In genomic region chr6:111011360-111012142, GRCh38 we compare ENCODE assay signal across 9 cellular contexts. TPM values are rescaled to one million over a fixed set of nuclear protein-coding genes. Genes with fewer than 3 reads are reported as not detected.
A peak's percentile ranks its signal among the peaks of the same experiment; 100 is the strongest.
DNase-seq lines count a peak whose midpoint lies in the region; ATAC-seq and TF ChIP-seq lines count a peak whose summit lies in the region.
"Had no signal": no experiment of that assay in that cellular context is flagged by ENCODE, and none has a peak within 500 bp of the region (broad histone marks: within the 10 kb centered on the region; RNA-seq: fewer than 3 reads in every experiment).

No MANE protein-coding gene starts in this region.

- CTCF ChIA-PET in Caco-2 (lab: Charles Lee) (interaction anchor here (0.8 to 1.6 kb wide), 5 partner anchors 16 to 247 kb away, joined by 3 to 8 read pairs (median 7); a partner anchor contains a TSS), MCF 10A (lab: Yijun Ruan, JAX) (interaction anchor here (0.6 to 3.8 kb wide), 39 partner anchors 7 to 1029 kb away, joined by 3 to 51 read pairs (median 4); partner anchors contain the start of gene RPF2)

- ATAC-seq in GM21723 (IDR thresholded peaks at IDR 0.05; ENCODE audit: unreplicated experiment): peak; percentile 65

- WGBS in tibial nerve, 2 donors: 58 to 60% methylated on average over 2 of the region's 2 CpGs

- H3K9me3 Mint-ChIP-seq in Caco-2 (ENCODE audit: unreplicated experiment) (no peaks in the 10 kb centered on the region), MCF 10A (ENCODE audit: unreplicated experiment) (no peaks in the 10 kb centered on the region)
- H3K9me3 Mint-ChIP-seq: T-helper 1 cell treated with Interleukin-12 subunit alpha and Interleukin-12 subunit beta and Interleukin-4 antibody, amounts not matched to agents 30 μg/mL and 1 μg/mL, for 36 hours had no signal

- H3K4me3 ChIP-seq in Caco-2 (ENCODE audit: low read depth, low read length) (no peak overlapping the region), tibial nerve (no peak overlapping the region)

- H3K9me3 ChIP-seq in Caco-2 (no peaks in the 10 kb centered on the region), tibial nerve (no peaks in the 10 kb centered on the region)

- no peaks in the 10 kb centered on the region for H3K4me1 ChIP-seq in Caco-2
- H3K4me1 ChIP-seq in tibial nerve: peaks cover 0 to 26% (median 4%) of the 10 kb centered on the region in 4 donors

- TF ChIP-seq CTCF in Caco-2 (IDR thresholded peaks at IDR 0.05; ENCODE audit: insufficient read depth in 1 of 2, low read depth in 1 of 2, low read length in 1 of 2, severe bottlenecking in 1 of 2, unreplicated experiment in 1 of 2): peak; percentile 62 to 67
- peak; percentile 45 for TF ChIP-seq CTCF in MCF 10A (IDR thresholded peaks at IDR 0.05; ENCODE audit: unreplicated experiment)
- TF ChIP-seq CTCF in tibial nerve (IDR thresholded peaks at IDR 0.05): peak; percentile 39 to 61 (median 53)

- DNase-seq in Caco-2 (peak in 1 of 2 experiments; percentile 43), NCI-H460 (ENCODE audit: extremely low read depth, low read depth) (peak; percentile 32), MCF 10A (ENCODE audit: unreplicated experiment) (peak; percentile 55), iris pigment epithelial cell (ENCODE audit: low read depth) (peak; percentile 59), tibial nerve (ENCODE audit: low spot score in 2 of 2) (peak in 1 of 2 donors; percentile 21), activated gamma-delta T cell treated with Interleukin-2 at 50 U/mL for 16 hours (no peak)
- no peak for DNase-seq in stimulated activated CD4-positive, alpha-beta T cell treated with anti-CD3 and anti-CD28 coated beads, Interleukin-1b, Interleukin-23, amount 100 ng/mL, for 48 hours

- peak overlapping the region in 1 of 4 donors; percentile 38 for H3K27ac ChIP-seq in tibial nerve

- H3K36me3 Mint-ChIP-seq in Caco-2 (ENCODE audit: insufficient read depth, unreplicated experiment) (peaks cover 69% of the 10 kb centered on the region), MCF 10A (ENCODE audit: insufficient read depth, unreplicated experiment) (peaks cover 89% of the 10 kb centered on the region)

- H3K27me3 ChIP-seq in Caco-2 (replicated peaks; ENCODE audit: control insufficient read depth, insufficient read depth, low read length) (no peaks in the 10 kb centered on the region), tibial nerve (no peaks in the 10 kb centered on the region)

- H3K4me3 Mint-ChIP-seq in Caco-2 (ENCODE audit: unreplicated experiment) (no peak overlapping the region), MCF 10A (ENCODE audit: unreplicated experiment) (no peak overlapping the region)
- H3K4me3 Mint-ChIP-seq: T-helper 1 cell treated with Interleukin-12 subunit alpha and Interleukin-12 subunit beta and Interleukin-4 antibody, amounts not matched to agents 30 μg/mL and 1 μg/mL, for 36 hours had no signal

- TF ChIP-seq EP300 in tibial nerve (IDR thresholded peaks at IDR 0.05): no peak

- no peaks in the 10 kb centered on the region for H3K4me1 Mint-ChIP-seq in Caco-2 (ENCODE audit: low read depth, unreplicated experiment)
- no peaks in the 10 kb centered on the region for H3K4me1 Mint-ChIP-seq in MCF 10A (ENCODE audit: insufficient read depth, unreplicated experiment)

- intact Hi-C loops in Caco-2 (cut with micrococcal nuclease; ENCODE audit: unreplicated experiment): loop anchor here (1.0 kb wide), 2 partner anchors 199 to 245 kb away; no protein-coding TSS in a partner anchor
- intact Hi-C loops in MCF 10A (cut with micrococcal nuclease): loop anchor here (1.0 kb wide), 3 partner anchors 199 to 1032 kb away; no protein-coding TSS in a partner anchor

- BruUV-seq in Caco-2 (replicated peaks; lab: Mats Ljungman, UMichigan): no TSS peak
- no TSS peak for BruUV-seq in MCF 10A (replicated peaks; lab: Mats Ljungman, UMichigan)

- POLR2A ChIA-PET in Caco-2 (lab: Charles Lee) (no interaction called here), MCF 10A (lab: Yijun Ruan, JAX) (interaction anchor here (0.6 to 1.2 kb wide), 4 partner anchors 55 to 484 kb away, joined by 3 to 4 read pairs (median 4); no protein-coding TSS in a partner anchor)

- H3K27ac Mint-ChIP-seq in Caco-2 (ENCODE audit: unreplicated experiment): no peak overlapping the region
- H3K27ac Mint-ChIP-seq in MCF 10A (ENCODE audit: low read depth, unreplicated experiment): no peak overlapping the region
- H3K27ac Mint-ChIP-seq: T-helper 1 cell treated with Interleukin-12 subunit alpha and Interleukin-12 subunit beta and Interleukin-4 antibody, amounts not matched to agents 30 μg/mL and 1 μg/mL, for 36 hours had no signal

- H3K27me3 Mint-ChIP-seq in Caco-2 (ENCODE audit: insufficient read depth, unreplicated experiment) (no peaks in the 10 kb centered on the region), MCF 10A (ENCODE audit: insufficient read depth, unreplicated experiment) (no peaks in the 10 kb centered on the region)

- TF ChIP-seq POLR2A in tibial nerve (IDR thresholded peaks at IDR 0.05): no peak

- peaks cover 4% of the 10 kb centered on the region for H3K36me3 ChIP-seq in Caco-2 (ENCODE audit: control insufficient read depth, insufficient read depth, low read length)
- peaks cover 0 to 59% (median 10%) of the 10 kb centered on the region in 3 donors for H3K36me3 ChIP-seq in tibial nerve

RNA-seq across cellular contexts. Expression of gene RPF2, which starts 29.7 kb away (rescaled TPM):
- total RNA-seq in Caco-2 (2022) (41.4 and 42.9 TPM in 2 replicates), MCF 10A (2022) (78.8 and 85.4 TPM in 2 replicates), tibial nerve (10 to 100 TPM; 16.7 to 31.5 (median 19.4) TPM)
- total RNA-seq in NCI-H460 (2014; rRNA removed; shearing (Covaris generic)): 91.6 and 93.7 TPM in 2 replicates
- polyA plus RNA-seq in NCI-H460 (2014; cell fraction: nucleus; rRNA removed): 48.0 and 57.3 TPM in 2 replicates

RNA-seq across cellular contexts. Expression of gene GTF3C6, which starts 53.0 kb away (rescaled TPM):
- total RNA-seq in Caco-2 (2022): 109 and 114 TPM in 2 replicates
- total RNA-seq in NCI-H460 (2014; rRNA removed; shearing (Covaris generic)): 69.8 and 76.8 TPM in 2 replicates
- polyA plus RNA-seq in NCI-H460 (2014; cell fraction: nucleus; rRNA removed): 18.2 and 39.7 TPM in 2 replicates
- total RNA-seq in MCF 10A (2022): 96.8 and 96.9 TPM in 2 replicates
- 10 to 100 TPM; 13.5 to 28.8 (median 22.5) TPM for total RNA-seq in tibial nerve

Comparison
In these comparisons a context has a peak if more than half of its experiments do, and no peak if none do; other contexts are left out.
1. DNase-seq: peak in NCI-H460 (single experiment), MCF 10A (single experiment) and iris pigment epithelial cell (single experiment); none in activated gamma-delta T cell treated with Interleukin-2 at 50 U/mL for 16 hours (single experiment) and stimulated activated CD4-positive, alpha-beta T cell treated with anti-CD3 and anti-CD28 coated beads, Interleukin-1b, Interleukin-23, amount 100 ng/mL, for 48 hours (single experiment).
2. Peak in every context shown above with its lines, with median percentiles within 50 percentile points of each other: CTCF ChIP-seq.